Comparison of ENCODE assay signal across 35 cellular contexts in genomic region chr12:130198026-130198662, GRCh38. TPM values are rescaled to one million over a fixed set of nuclear protein-coding genes. Genes with fewer than 3 reads are reported as not detected.
"Had no signal": no experiment of that assay in that cellular context is flagged by ENCODE, and none has a peak within 500 bp of the region (broad histone marks: within the 10 kb centered on the region; RNA-seq: fewer than 3 reads in every experiment).

No MANE protein-coding gene starts in this region.

- H3K36me3 ChIP-seq: cardiac muscle cell, MG63, Peyer's patch had no signal

- H3K36me3 Mint-ChIP-seq: activated CD4-positive, alpha-beta memory T cell treated with anti-CD3 and anti-CD28 coated beads for 36 hours; activated naive CD8-positive, alpha-beta T cell treated with anti-CD3 and anti-CD28 coated beads for 36 hours had no signal

- H3K9me3 Mint-ChIP-seq: activated B cell treated with CpG ODN at 0.5 μM for 24 hours; activated CD4-positive, alpha-beta memory T cell treated with anti-CD3 and anti-CD28 coated beads for 36 hours; activated naive CD8-positive, alpha-beta T cell treated with anti-CD3 and anti-CD28 coated beads for 36 hours had no signal

- H3K27ac ChIP-seq: cardiac muscle cell, Peyer's patch, VCaP had no signal

- H3K27me3 Mint-ChIP-seq: activated B cell treated with CpG ODN at 0.5 μM for 24 hours; activated CD4-positive, alpha-beta memory T cell treated with anti-CD3 and anti-CD28 coated beads for 36 hours had no signal

- H3K9me3 ChIP-seq: MG63, Peyer's patch had no signal

- H3K4me1 Mint-ChIP-seq: activated B cell treated with CpG ODN at 0.5 μM for 24 hours; activated naive CD8-positive, alpha-beta T cell treated with anti-CD3 and anti-CD28 coated beads for 36 hours had no signal

- DNase-seq: activated B cell treated with CpG ODN at 0.5 μM for 24 hours; activated CD4-positive, alpha-beta memory T cell treated with anti-CD3 and anti-CD28 coated beads for 36 hours; activated CD4-positive, alpha-beta T cell treated with anti-CD3 and anti-CD28 coated beads for 4 hours; activated CD4-positive, alpha-beta T cell treated with anti-CD3 and anti-CD28 coated beads, Interleukin-2, amount 50 U/mL, for 1 hour; activated CD4-positive, CD25-positive, alpha-beta regulatory T cell treated with anti-CD3 and anti-CD28 coated beads, Interleukin-2, amount 50 U/mL, for 72 hours; activated CD8-positive, alpha-beta memory T cell treated with anti-CD3 and anti-CD28 coated beads, Interleukin-2, amount 50 U/mL, for 4 hours; activated effector memory CD4-positive, alpha-beta T cell treated with anti-CD3 and anti-CD28 coated beads, Interleukin-2, amount 50 U/mL, for 16 hours; activated naive CD4-positive, alpha-beta T cell; activated naive CD4-positive, alpha-beta T cell treated with anti-CD3 and anti-CD28 coated beads, Interleukin-2, amount 50 U/mL, for 16 hours; activated naive CD8-positive, alpha-beta T cell treated with anti-CD3 and anti-CD28 coated beads for 36 hours; activated T-cell treated with anti-CD3 and anti-CD28 coated beads, Interleukin-2, amount 50 U/mL, for 48 hours; amniotic stem cell; Kasumi-1; KG1; MG63; NCI-H1048; NCI-H1105 treated with DMSO at 0.1 percent for 48 hours; NCI-H1436; NCI-H1694 treated with DMSO at 0.1 percent for 48 hours; NCI-H2029; NCI-H345; NCI-H526; NCI-H748 treated with DMSO at 0.1 percent for 48 hours; NK-92 treated with Interleukin-12 subunit alpha and Interleukin-12 subunit beta, amount 100 ng/mL, for 24 hours; PC-3; Peyer's patch; SIG-M5; SW 1271; T-helper 1 cell; T-helper 2 cell; T-helper 9 cell had no signal

- H3K4me3 ChIP-seq: cardiac muscle cell, MG63, Peyer's patch had no signal

- H3K4me1 ChIP-seq: Peyer's patch had no signal

- H3K4me3 Mint-ChIP-seq: activated B cell treated with CpG ODN at 0.5 μM for 24 hours; activated CD4-positive, alpha-beta memory T cell treated with anti-CD3 and anti-CD28 coated beads for 36 hours; activated naive CD8-positive, alpha-beta T cell treated with anti-CD3 and anti-CD28 coated beads for 36 hours had no signal

- H3K27ac Mint-ChIP-seq: activated B cell treated with CpG ODN at 0.5 μM for 24 hours; activated CD4-positive, alpha-beta memory T cell treated with anti-CD3 and anti-CD28 coated beads for 36 hours; activated naive CD8-positive, alpha-beta T cell treated with anti-CD3 and anti-CD28 coated beads for 36 hours had no signal

- H3K27me3 ChIP-seq: MG63, Peyer's patch had no signal

RNA-seq across cellular contexts. Expression of gene FZD10, which starts 35.9 kb away (rescaled TPM):
- total RNA-seq: activated B cell treated with CpG ODN at 0.5 μM for 24 hours; activated CD4-positive, alpha-beta memory T cell treated with anti-CD3 and anti-CD28 coated beads for 36 hours; activated naive CD8-positive, alpha-beta T cell treated with anti-CD3 and anti-CD28 coated beads for 36 hours; NCI-H460; PC-3; SK-MEL-5 had no signal
- polyA plus RNA-seq: cardiac muscle cell had no signal
